33 cellular contexts compared by ENCODE assay signal in the genomic region with DNA sequence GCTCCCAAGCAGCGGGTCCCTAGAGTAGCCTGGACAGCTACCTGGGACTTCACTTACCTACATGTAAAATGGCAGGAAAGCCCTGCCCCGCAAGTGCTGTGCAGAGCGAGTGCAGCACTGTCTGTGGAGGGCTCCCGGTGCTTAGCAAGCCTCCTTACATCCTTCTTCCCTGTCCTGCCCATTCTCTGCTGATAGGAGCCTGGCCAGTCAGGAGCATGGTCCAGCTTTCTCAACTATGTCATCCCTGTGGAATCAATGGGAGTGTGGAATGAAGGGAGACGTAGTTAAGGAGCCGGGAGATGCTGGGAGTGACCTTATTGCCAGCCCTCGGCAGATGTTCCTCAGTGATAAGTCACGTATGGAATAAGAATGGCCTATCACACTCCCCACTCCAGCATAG.
"Had no signal": no experiment of that assay in that cellular context is flagged by ENCODE, and none has a peak within 500 bp of the region (broad histone marks: within the 10 kb centered on the region; RNA-seq: fewer than 3 reads in every experiment).

No MANE protein-coding gene starts in this region.

- H3K4me3 ChIP-seq: ascending aorta, breast epithelium, cardiac muscle cell, coronary artery, dorsolateral prefrontal cortex had no signal

- DNase-seq: activated B cell treated with CpG ODN at 0.5 μM for 24 hours; activated CD4-positive, alpha-beta T cell treated with anti-CD3 and anti-CD28 coated beads for 48 hours; activated CD4-positive, alpha-beta T cell treated with anti-CD3 and anti-CD28 coated beads, Interleukin-2, amount 50 U/mL, for 1 hour; activated CD4-positive, alpha-beta T cell treated with anti-CD3 and anti-CD28 coated beads, Interleukin-2, amount 50 U/mL, for 48 hours; activated CD8-positive, alpha-beta memory T cell treated with anti-CD3 and anti-CD28 coated beads, Interleukin-2, amount 50 U/mL, for 48 hours; activated gamma-delta T cell; activated naive CD4-positive, alpha-beta T cell; activated naive CD4-positive, alpha-beta T cell treated with anti-CD3 and anti-CD28 coated beads, Interleukin-2, amount 10 ng/mL, durations not matched to agents 7 days and 5 days; activated naive CD8-positive, alpha-beta T cell treated with anti-CD3 and anti-CD28 coated beads, Interleukin-2, amount 10 ng/mL, durations not matched to agents 7 days and 5 days; activated T-cell treated with anti-CD3 and anti-CD28 coated beads for 4 hours; activated T-cell treated with anti-CD3 and anti-CD28 coated beads, Interleukin-2, amount 50 U/mL, for 24 hours; activated T-cell treated with anti-CD3 and anti-CD28 coated beads, Interleukin-2, amount 50 U/mL, for 72 hours; dorsolateral prefrontal cortex; effector memory CD4-positive, alpha-beta T cell; endodermal cell; foreskin fibroblast; SW 1271; T-cell; T-helper 17 cell; T1000; WERI-Rb-1 had no signal

- H3K27ac ChIP-seq: ascending aorta, breast epithelium, cardiac muscle cell, coronary artery, dorsolateral prefrontal cortex, WERI-Rb-1 had no signal

- H3K4me3 Mint-ChIP-seq: activated B cell treated with CpG ODN at 0.5 μM for 24 hours; activated naive CD4-positive, alpha-beta T cell treated with anti-CD3 and anti-CD28 coated beads, Interleukin-2, amount 10 ng/mL, durations not matched to agents 7 days and 5 days; activated naive CD8-positive, alpha-beta T cell treated with anti-CD3 and anti-CD28 coated beads, Interleukin-2, amount 10 ng/mL, durations not matched to agents 7 days and 5 days; activated T-cell treated with anti-CD3 and anti-CD28 coated beads, Interleukin-2, amount 50 U/mL, for 24 hours; activated T-cell treated with anti-CD3 and anti-CD28 coated beads, Interleukin-2, amount 50 U/mL, for 72 hours; brain; central memory CD8-positive, alpha-beta T cell; dendritic cell treated with granulocyte-macrophage colony-stimulating factor and Interleukin-4, amounts not matched to agents 40 ng/mL and 50 ng/mL, for 4 days; endodermal cell; T-cell; T-helper 17 cell; T-helper 2 cell treated with Interferon-gamma antibody and Interleukin-4, amounts not matched to agents 5 μg/mL and 100 μg/mL, for 36 hours had no signal

- H3K4me1 ChIP-seq: ascending aorta, breast epithelium had no signal

- H3K27me3 ChIP-seq: ascending aorta, breast epithelium, cardiac muscle cell, dorsolateral prefrontal cortex had no signal

- ATAC-seq: activated CD4-positive, CD25-positive, alpha-beta regulatory T cell treated with anti-CD3 and anti-CD28 coated beads, Interleukin-2, amount 50 U/mL, for 24 hours; activated naive CD4-positive, alpha-beta T cell treated with anti-CD3 and anti-CD28 coated beads, Interleukin-2, amount 50 U/mL, for 72 hours; activated T-cell treated with anti-CD3 and anti-CD28 coated beads, Interleukin-2, amount 50 U/mL, for 72 hours; esophagus mucosa; T-cell; T-helper 17 cell had no signal

- H3K36me3 Mint-ChIP-seq: activated naive CD4-positive, alpha-beta T cell treated with anti-CD3 and anti-CD28 coated beads, Interleukin-2, amount 10 ng/mL, durations not matched to agents 7 days and 5 days; brain; T-cell had no signal

- H3K27me3 Mint-ChIP-seq: activated naive CD4-positive, alpha-beta T cell treated with anti-CD3 and anti-CD28 coated beads, Interleukin-2, amount 10 ng/mL, durations not matched to agents 7 days and 5 days; activated naive CD8-positive, alpha-beta T cell treated with anti-CD3 and anti-CD28 coated beads, Interleukin-2, amount 10 ng/mL, durations not matched to agents 7 days and 5 days; central memory CD8-positive, alpha-beta T cell; dendritic cell treated with granulocyte-macrophage colony-stimulating factor and Interleukin-4, amounts not matched to agents 40 ng/mL and 50 ng/mL, for 4 days; T-cell; T-helper 17 cell had no signal

- H3K36me3 ChIP-seq: ascending aorta, breast epithelium, cardiac muscle cell, WERI-Rb-1 had no signal

- H3K9me3 ChIP-seq: ascending aorta, breast epithelium had no signal

- FAIRE-seq: frontal cortex had no signal

- H3K9me3 Mint-ChIP-seq: activated T-cell treated with anti-CD3 and anti-CD28 coated beads, Interleukin-2, amount 50 U/mL, for 24 hours; central memory CD8-positive, alpha-beta T cell; endodermal cell; T-cell had no signal

- H3K27ac Mint-ChIP-seq: activated B cell treated with CpG ODN at 0.5 μM for 24 hours; activated naive CD4-positive, alpha-beta T cell treated with anti-CD3 and anti-CD28 coated beads, Interleukin-2, amount 10 ng/mL, durations not matched to agents 7 days and 5 days; activated naive CD4-positive, alpha-beta T cell treated with anti-CD3 and anti-CD28 coated beads, Interleukin-2, amount 50 U/mL, for 72 hours; activated naive CD8-positive, alpha-beta T cell treated with anti-CD3 and anti-CD28 coated beads, Interleukin-2, amount 10 ng/mL, durations not matched to agents 7 days and 5 days; activated T-cell treated with anti-CD3 and anti-CD28 coated beads, Interleukin-2, amount 50 U/mL, for 24 hours; activated T-cell treated with anti-CD3 and anti-CD28 coated beads, Interleukin-2, amount 50 U/mL, for 72 hours; brain; dendritic cell treated with granulocyte-macrophage colony-stimulating factor and Interleukin-4, amounts not matched to agents 40 ng/mL and 50 ng/mL, for 4 days; endodermal cell; T-cell; T-helper 17 cell; T-helper 2 cell treated with Interferon-gamma antibody and Interleukin-4, amounts not matched to agents 5 μg/mL and 100 μg/mL, for 36 hours had no signal
